8 cellular contexts compared by ENCODE assay signal in the genomic region with DNA sequence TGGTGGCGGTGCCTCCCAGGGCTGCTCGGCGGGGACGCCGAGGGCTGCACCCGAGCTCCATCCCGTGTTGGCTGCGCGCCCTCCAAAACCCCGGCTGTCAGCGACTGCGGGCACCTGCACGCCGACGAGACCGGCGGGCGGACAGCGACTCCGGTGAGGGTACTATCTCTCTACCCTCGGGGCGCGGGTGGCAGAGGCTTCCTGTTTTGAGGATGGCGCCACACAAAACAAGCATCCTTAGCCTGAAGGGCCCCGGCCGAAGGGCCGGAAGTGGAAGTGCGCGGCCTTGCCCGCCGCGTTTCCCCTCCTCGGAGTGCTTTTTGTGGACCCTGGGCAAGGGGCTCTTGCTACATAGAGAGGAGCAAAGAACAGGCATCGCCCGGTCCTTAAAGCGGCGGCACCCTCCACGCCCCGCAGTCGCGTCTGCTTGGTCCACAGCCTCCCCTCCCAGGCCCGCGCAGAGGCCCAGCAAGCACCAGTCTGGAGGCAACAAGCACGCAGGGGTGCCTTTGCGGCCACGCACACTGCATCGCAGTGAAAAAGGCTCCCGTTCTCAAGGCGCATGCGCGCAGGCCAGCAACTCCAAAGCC. TPM values are rescaled to one million over a fixed set of nuclear protein-coding genes. Genes with fewer than 3 reads are reported as not detected.
A peak's percentile ranks its signal among the peaks of the same experiment; 100 is the strongest.
DNase-seq lines count a peak whose midpoint lies in the region; ATAC-seq, FAIRE-seq and TF ChIP-seq lines count a peak whose summit lies in the region.

No MANE protein-coding gene starts in this region.

- H3K4me2 ChIP-seq in A549: peak overlapping the region; percentile 83

- WGBS in A549 (ENCODE audit: missing lambda C conversion rate): under 1% methylated on average over 35 of the region's 51 CpGs

- FAIRE-seq in A549 (lab: Jason Lieb, UNC): no peak

- no peak for TF ChIP-seq EP300 in A549 (IDR thresholded peaks at IDR 0.05)

- H3K9me3 Mint-ChIP-seq in WTC11 (peaks cover 14% of the 10 kb centered on the region), endothelial cell (ENCODE audit: unreplicated experiment) (peaks cover 8% of the 10 kb centered on the region)
- peaks cover 12 to 13% of the 10 kb centered on the region in 2 donors for H3K9me3 Mint-ChIP-seq in stimulated activated naive CD8-positive, alpha-beta T cell treated with anti-CD3 and anti-CD28 coated beads, Interleukin-15, amount 100 ng/mL, for 72 hours

- CTCF ChIA-PET in A549 (lab: Yijun Ruan, JAX): interaction anchor here (1.1 to 1.3 kb wide), 3 partner anchors 9 to 391 kb away, joined by 3 to 5 read pairs (median 3); no protein-coding TSS in a partner anchor
- CTCF ChIA-PET in WTC11 (lab: Charles Lee): interaction anchor here (0.7 to 1.6 kb wide), 5 partner anchors 21 to 392 kb away, joined by 3 to 9 read pairs (median 4); no protein-coding TSS in a partner anchor

- H3K27me3 Mint-ChIP-seq in WTC11 (ENCODE audit: low read depth) (peaks cover 7% of the 10 kb centered on the region), endothelial cell (ENCODE audit: unreplicated experiment) (peaks cover 20% of the 10 kb centered on the region)
- no peaks in the 10 kb centered on the region for H3K27me3 Mint-ChIP-seq in stimulated activated naive CD8-positive, alpha-beta T cell treated with anti-CD3 and anti-CD28 coated beads, Interleukin-15, amount 100 ng/mL, for 72 hours

- peaks cover 13% of the 10 kb centered on the region for H3K4me1 ChIP-seq in A549

- H3K4me3 ChIP-seq in A549: peak overlapping the region; percentile 62

- peak overlapping the region; percentile 95 to 96 for H3K27ac ChIP-seq in A549

- peak overlapping the region; percentile 82 for H3K4me3 Mint-ChIP-seq in WTC11
- peak overlapping the region; percentile 88 for H3K4me3 Mint-ChIP-seq in endothelial cell (ENCODE audit: unreplicated experiment)
- H3K4me3 Mint-ChIP-seq in stimulated activated naive CD8-positive, alpha-beta T cell treated with anti-CD3 and anti-CD28 coated beads, Interleukin-15, amount 100 ng/mL, for 72 hours: peak overlapping the region; percentile 93 to 96

- POLR2A ChIA-PET in A549 (lab: Yijun Ruan, JAX): interaction anchor here (0.5 to 1.2 kb wide), 7 partner anchors 9 to 421 kb away, joined by 3 to 9 read pairs (median 5); a partner anchor contains a TSS
- POLR2A ChIA-PET in WTC11 (lab: Charles Lee): no interaction called here

- H3K4me1 Mint-ChIP-seq in WTC11 (peaks cover 47% of the 10 kb centered on the region), endothelial cell (ENCODE audit: unreplicated experiment) (peaks cover 41% of the 10 kb centered on the region)
- H3K4me1 Mint-ChIP-seq in stimulated activated naive CD8-positive, alpha-beta T cell treated with anti-CD3 and anti-CD28 coated beads, Interleukin-15, amount 100 ng/mL, for 72 hours: peaks cover 58% of the 10 kb centered on the region

- no peak; a peak in 1 of 5 replicates for TF ChIP-seq RAD21 in A549 (conservative IDR thresholded peaks at IDR 0.05 in 1 of 2, IDR thresholded peaks at IDR 0.05 in 1 of 2)

- H3K9me3 ChIP-seq in A549: 0 out of 3 replicates have a peak, but pooled peaks cover 8% of the 10 kb centered on the region

- peak; percentile 59 to 63 for ATAC-seq in A549
- ATAC-seq in HG02763 (IDR thresholded peaks at IDR 0.05; ENCODE audit: unreplicated experiment): peak; percentile 25
- peak; percentile 42 for ATAC-seq in WTC11
- peak; percentile 53 for ATAC-seq in stimulated activated naive CD8-positive, alpha-beta T cell treated with anti-CD3 and anti-CD28 coated beads, Interleukin-15, amount 100 ng/mL, for 72 hours

- DNase-seq in A549 (ENCODE audit: low read depth in 1 of 2, low spot score in 1 of 2): peak in 1 of 2 experiments; percentile 31
- peak; percentile 59 for DNase-seq in NCI-H1105 (lab: John Stamatoyannopoulos, UW)
- DNase-seq in WTC11 (ENCODE audit: low spot score): no peak
- DNase-seq in endothelial cell (ENCODE audit: low spot score): peak; percentile 56
- DNase-seq in mucosa of gallbladder (ENCODE audit: low spot score): peak; percentile 57
- DNase-seq in stimulated activated naive CD8-positive, alpha-beta T cell treated with anti-CD3 and anti-CD28 coated beads, Interleukin-15, amount 100 ng/mL, for 72 hours: no peak

- TF ChIP-seq CTCF in A549 (IDR thresholded peaks at IDR 0.05) (no peak), WTC11 (IDR thresholded peaks at IDR 0.05) (no peak), endothelial cell (IDR thresholded peaks at IDR 0.05; ENCODE audit: unreplicated experiment) (no peak)

- TF ChIP-seq POLR2A in A549 (IDR thresholded peaks at IDR 0.05; ENCODE audit: low read length) (peak; percentile 97), GM15510 (IDR thresholded peaks at IDR 0.05; ENCODE audit: borderline replicate concordance, extremely low read depth, insufficient read length) (peak; percentile 96)

- H3K27ac Mint-ChIP-seq in WTC11 (peak overlapping the region; percentile 80), endothelial cell (ENCODE audit: unreplicated experiment) (peak overlapping the region; percentile 85)
- peak overlapping the region; percentile 98 to 99 for H3K27ac Mint-ChIP-seq in stimulated activated naive CD8-positive, alpha-beta T cell treated with anti-CD3 and anti-CD28 coated beads, Interleukin-15, amount 100 ng/mL, for 72 hours

- H3K36me3 Mint-ChIP-seq in WTC11 (peaks cover 6% of the 10 kb centered on the region), endothelial cell (ENCODE audit: low read depth, unreplicated experiment) (peaks cover 9% of the 10 kb centered on the region)

TF ChIP-seq in A549, 52 proteins besides CTCF, POLR2A, EP300 and RAD21 (continues in another document):
- TF ChIP-seq BHLHE40 (IDR thresholded peaks at IDR 0.05; ENCODE audit: low read depth, low read length): no peak
- TF ChIP-seq, protein P1, sequence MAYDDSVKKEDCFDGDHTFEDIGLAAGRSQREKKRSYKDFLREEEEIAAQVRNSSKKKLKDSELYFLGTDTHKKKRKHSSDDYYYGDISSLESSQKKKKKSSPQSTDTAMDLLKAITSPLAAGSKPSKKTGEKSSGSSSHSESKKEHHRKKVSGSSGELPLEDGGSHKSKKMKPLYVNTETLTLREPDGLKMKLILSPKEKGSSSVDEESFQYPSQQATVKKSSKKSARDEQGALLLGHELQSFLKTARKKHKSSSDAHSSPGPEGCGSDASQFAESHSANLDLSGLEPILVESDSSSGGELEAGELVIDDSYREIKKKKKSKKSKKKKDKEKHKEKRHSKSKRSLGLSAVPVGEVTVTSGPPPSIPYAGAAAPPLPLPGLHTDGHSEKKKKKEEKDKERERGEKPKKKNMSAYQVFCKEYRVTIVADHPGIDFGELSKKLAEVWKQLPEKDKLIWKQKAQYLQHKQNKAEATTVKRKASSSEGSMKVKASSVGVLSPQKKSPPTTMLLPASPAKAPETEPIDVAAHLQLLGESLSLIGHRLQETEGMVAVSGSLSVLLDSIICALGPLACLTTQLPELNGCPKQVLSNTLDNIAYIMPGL (CRISPR knock-in tag; IDR thresholded peaks at IDR 0.05; ENCODE audit: borderline replicate concordance): peak; percentile 69; the same call in 1 of the 2 replicates
- no peak for TF ChIP-seq TFCP2L1 (CRISPR knock-in tag; IDR thresholded peaks at IDR 0.05)
- TF ChIP-seq CHD2 (IDR thresholded peaks at IDR 0.05; ENCODE audit: low read length, partially characterized antibody): peak; percentile 18
- TF ChIP-seq, protein P2, sequence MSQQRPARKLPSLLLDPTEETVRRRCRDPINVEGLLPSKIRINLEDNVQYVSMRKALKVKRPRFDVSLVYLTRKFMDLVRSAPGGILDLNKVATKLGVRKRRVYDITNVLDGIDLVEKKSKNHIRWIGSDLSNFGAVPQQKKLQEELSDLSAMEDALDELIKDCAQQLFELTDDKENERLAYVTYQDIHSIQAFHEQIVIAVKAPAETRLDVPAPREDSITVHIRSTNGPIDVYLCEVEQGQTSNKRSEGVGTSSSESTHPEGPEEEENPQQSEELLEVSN (IDR thresholded peaks at IDR 0.05; ENCODE audit: borderline replicate concordance, low read depth): peak; percentile 93

TF ChIP-seq in WTC11, 78 proteins besides CTCF, POLR2A, EP300 and RAD21 (continues in another document):
- TF ChIP-seq ZNF219 (CRISPR knock-in tag; IDR thresholded peaks at IDR 0.05; ENCODE audit: borderline replicate concordance): peak; percentile 80; the same call in 1 of the 2 replicates
- TF ChIP-seq CREM (CRISPR knock-in tag; IDR thresholded peaks at IDR 0.05): peak; percentile 74
- 0 out of 2 replicates have a peak, but pooled peaks have one; percentile 34 for TF ChIP-seq NR1H2 (CRISPR knock-in tag; IDR thresholded peaks at IDR 0.05)
- TF ChIP-seq TEAD4 (CRISPR knock-in tag; IDR thresholded peaks at IDR 0.05): 0 out of 2 replicates have a peak, but pooled peaks have one; percentile 10
- TF ChIP-seq, protein P3, sequence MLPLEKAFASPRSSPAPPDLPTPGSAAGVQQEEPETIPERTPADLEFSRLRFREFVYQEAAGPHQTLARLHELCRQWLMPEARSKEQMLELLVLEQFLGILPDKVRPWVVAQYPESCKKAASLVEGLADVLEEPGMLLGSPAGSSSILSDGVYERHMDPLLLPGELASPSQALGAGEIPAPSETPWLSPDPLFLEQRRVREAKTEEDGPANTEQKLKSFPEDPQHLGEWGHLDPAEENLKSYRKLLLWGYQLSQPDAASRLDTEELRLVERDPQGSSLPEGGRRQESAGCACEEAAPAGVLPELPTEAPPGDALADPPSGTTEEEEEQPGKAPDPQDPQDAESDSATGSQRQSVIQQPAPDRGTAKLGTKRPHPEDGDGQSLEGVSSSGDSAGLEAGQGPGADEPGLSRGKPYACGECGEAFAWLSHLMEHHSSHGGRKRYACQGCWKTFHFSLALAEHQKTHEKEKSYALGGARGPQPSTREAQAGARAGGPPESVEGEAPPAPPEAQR (CRISPR knock-in tag; IDR thresholded peaks at IDR 0.05): no peak

RNA-seq across cellular contexts. Expression of a gene that starts 0.6 kb away (rescaled TPM):
- 10.8 and 11.1 TPM in 2 replicates for polyA plus RNA-seq in A549 (2011; rRNA removed)
- polyA plus RNA-seq in A549 (2012; cell fraction: cytosol; rRNA removed): 14.3 and 18.2 TPM in 2 replicates
- 36.0 and 43.4 TPM in 2 replicates for polyA plus RNA-seq in A549 (2012; cell fraction: nucleus; rRNA removed)
- 12.4 to 14.0 TPM (median 13.3 TPM) in 3 replicates for polyA plus RNA-seq in A549 (2017; fragmentation: RNase III; extraction: RNeasy Plus Mini Kit Qiagen cat#74134 plus additional on column Dnase treatment)
- 7.9 TPM in 2 replicates for polyA minus RNA-seq in A549 (2011; rRNA and poly(A)+ RNA removed)
- total RNA-seq in WTC11 (2021): 39.4 to 41.1 TPM (median 40.8 TPM) in 3 replicates
- total RNA-seq in endothelial cell (ENCODE audit: unreplicated experiment): 22.7 TPM
- 109 TPM for total RNA-seq in mucosa of gallbladder

Comparison
In these comparisons a context has a peak if more than half of its experiments do, and no peak if none do; other contexts are left out.
1. DNase-seq: peak in NCI-H1105 (single experiment), endothelial cell (single experiment) and mucosa of gallbladder (single experiment); none in WTC11 (single experiment) and stimulated activated naive CD8-positive, alpha-beta T cell treated with anti-CD3 and anti-CD28 coated beads, Interleukin-15, amount 100 ng/mL, for 72 hours (0 of 2).
2. Peak in every context shown above with its lines, with median percentiles within 50 percentile points of each other: ATAC-seq, H3K27ac Mint-ChIP-seq and H3K4me3 Mint-ChIP-seq.